8 cellular contexts compared by ENCODE assay signal in the genomic region with DNA sequence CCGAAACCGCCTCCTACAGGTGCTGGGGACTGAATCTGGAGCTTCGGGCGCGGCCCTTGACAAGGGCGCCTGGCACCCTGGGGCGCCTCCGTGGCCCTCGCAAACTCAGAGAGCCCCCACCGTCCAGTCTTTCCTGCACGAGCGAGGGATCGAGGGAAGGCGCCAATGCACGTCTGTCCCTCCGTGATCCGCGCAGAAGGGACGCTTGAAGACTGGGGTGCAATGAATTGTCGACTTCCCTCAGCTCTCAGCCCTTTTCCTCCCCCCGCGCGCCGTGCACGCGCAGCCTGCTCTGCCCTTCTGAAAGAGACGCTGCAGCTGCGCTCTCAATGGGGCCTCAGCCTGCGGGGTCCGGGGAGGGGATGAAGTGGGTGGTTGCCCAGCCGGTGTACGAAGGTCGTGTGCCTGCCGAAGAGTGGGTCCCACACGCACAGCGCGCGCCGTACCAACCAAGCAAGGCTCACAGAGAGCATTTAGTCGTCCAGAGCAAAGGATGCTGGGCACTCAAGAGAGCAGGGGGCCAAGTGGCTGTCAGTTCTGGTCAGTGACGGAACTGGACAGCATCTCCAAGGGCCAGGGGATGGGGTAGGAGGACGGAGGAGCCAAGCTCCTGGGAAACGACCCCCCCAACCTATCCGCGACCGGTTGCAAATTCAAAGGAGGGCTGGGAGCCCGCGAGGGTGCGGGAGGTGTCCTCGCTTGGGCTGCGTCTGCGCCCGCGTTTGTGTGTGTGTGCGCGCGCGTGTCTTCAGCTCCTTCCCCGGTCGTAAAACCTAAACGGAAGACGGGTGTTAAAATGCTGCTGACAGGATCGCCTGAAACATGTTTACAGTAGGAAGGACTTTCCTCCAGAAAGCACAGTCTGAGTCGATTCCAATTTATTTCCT. TPM values are rescaled to one million over a fixed set of nuclear protein-coding genes. Genes with fewer than 3 reads are reported as not detected.
DNase-seq lines count a peak whose midpoint lies in the region; ATAC-seq and TF ChIP-seq lines count a peak whose summit lies in the region.

No MANE protein-coding gene starts in this region.

- H3K9ac ChIP-seq in muscle layer of colon (ENCODE audit: low read length) = peak overlapping the region; percentile 59

- peak in 1 of 2 donors; percentile 35 for ATAC-seq in CD4-positive, CD25-positive, alpha-beta regulatory T cell (ENCODE audit: low read depth in 2 of 2)
- ATAC-seq in GM19043 (IDR thresholded peaks at IDR 0.05; ENCODE audit: low read depth, unreplicated experiment) (peak; percentile 32), HG03103 (IDR thresholded peaks at IDR 0.05; ENCODE audit: low read depth, unreplicated experiment) (peak; percentile 30), esophagus mucosa (peak; percentile 53)

- no peak overlapping the region for H3K27ac ChIP-seq in CD4-positive, CD25-positive, alpha-beta regulatory T cell (ENCODE audit: insufficient read depth, low read length, poor library complexity, severe bottlenecking)
- H3K27ac ChIP-seq in muscle layer of colon (ENCODE audit: low read depth, low read length) (peak overlapping the region; percentile 65), tibial artery (peak overlapping the region; percentile 72 to 75)

- intact Hi-C loops in tibial artery (cut with DNase I; ENCODE audit: low total_unique reads) = loop anchor here (5.0 kb wide), 1 partner anchor 1026 kb away; no protein-coding TSS in a partner anchor

- no peaks in the 10 kb centered on the region for H3K9me3 ChIP-seq in CD4-positive, CD25-positive, alpha-beta regulatory T cell (ENCODE audit: control insufficient read depth in 2 of 2, low read length in 2 of 2)
- H3K9me3 ChIP-seq in muscle layer of colon (ENCODE audit: low read length) = no peaks in the 10 kb centered on the region
- H3K9me3 ChIP-seq in tibial artery = no peaks in the 10 kb centered on the region

- H3K36me3 ChIP-seq in CD4-positive, CD25-positive, alpha-beta regulatory T cell (ENCODE audit: control insufficient read depth, insufficient read depth, low read length) = no peaks in the 10 kb centered on the region
- H3K36me3 ChIP-seq in muscle layer of colon (ENCODE audit: insufficient read depth, low read length) (no peaks in the 10 kb centered on the region), tibial artery (no peaks in the 10 kb centered on the region)

- H3K27me3 ChIP-seq in CD4-positive, CD25-positive, alpha-beta regulatory T cell (ENCODE audit: control insufficient read depth, insufficient read depth, low read length) = peaks cover 20% of the 10 kb centered on the region
- H3K27me3 ChIP-seq in muscle layer of colon (ENCODE audit: control insufficient read depth in 1 of 2, insufficient read depth in 2 of 2, low read length in 2 of 2) (no peaks in the 10 kb centered on the region), tibial artery (no peaks in the 10 kb centered on the region)

- peaks cover 48% of the 10 kb centered on the region for H3K27me3 Mint-ChIP-seq in CD4-positive, CD25-positive, alpha-beta regulatory T cell

- no peaks in the 10 kb centered on the region for H3K36me3 Mint-ChIP-seq in CD4-positive, CD25-positive, alpha-beta regulatory T cell

- peak overlapping the region in 2 of 3 donors; percentile 31 to 69 for H3K27ac Mint-ChIP-seq in CD4-positive, CD25-positive, alpha-beta regulatory T cell

- peak overlapping the region; percentile 89 for H3K4me3 ChIP-seq in CD4-positive, CD25-positive, alpha-beta regulatory T cell (ENCODE audit: low read depth, low read length)
- H3K4me3 ChIP-seq in muscle layer of colon (ENCODE audit: low read depth in 1 of 2, low read length in 2 of 2) = peak overlapping the region; percentile 79 to 97
- peak overlapping the region; percentile 60 to 84 for H3K4me3 ChIP-seq in tibial artery

- peak overlapping the region; percentile 92 to 96 (median 94) for H3K4me3 Mint-ChIP-seq in CD4-positive, CD25-positive, alpha-beta regulatory T cell

- peaks cover 27% of the 10 kb centered on the region for H3K4me1 ChIP-seq in CD4-positive, CD25-positive, alpha-beta regulatory T cell (ENCODE audit: control insufficient read depth, insufficient read depth, low read length, poor library complexity, severe bottlenecking)
- peaks cover 10% of the 10 kb centered on the region for H3K4me1 ChIP-seq in muscle layer of colon (ENCODE audit: insufficient read depth, low read length)
- peaks cover 4 to 14% (median 10%) of the 10 kb centered on the region in 4 donors for H3K4me1 ChIP-seq in tibial artery

- TF ChIP-seq CTCF in tibial artery (IDR thresholded peaks at IDR 0.05) = no peak

- peaks cover 0 to 4% (median under 1%) of the 10 kb centered on the region in 7 donors for H3K9me3 Mint-ChIP-seq in CD4-positive, CD25-positive, alpha-beta regulatory T cell

- DNase-seq in CD4-positive, CD25-positive, alpha-beta regulatory T cell = peak in 2 of 3 donors; percentile 34 to 74
- DNase-seq in NCI-H345 treated with DMSO at 0.1 percent for 48 hours (lab: John Stamatoyannopoulos, UW; ENCODE audit: unreplicated experiment) (peak; percentile 68), tibial artery (peak; percentile 45 to 76)
- DNase-seq in activated CD8-positive, alpha-beta memory T cell treated with anti-CD3 and anti-CD28 coated beads for 24 hours = peak; percentile 77

- H3K4me1 Mint-ChIP-seq in CD4-positive, CD25-positive, alpha-beta regulatory T cell = peaks cover 0 to 17% (median 4%) of the 10 kb centered on the region in 4 donors

RNA-seq across cellular contexts. Expression of gene SOX4, which starts 5.4 kb away (rescaled TPM):
- total RNA-seq in CD4-positive, CD25-positive, alpha-beta regulatory T cell = 7.6 TPM
- under 1 TPM; 0.30 to 0.59 (median 0.45) TPM for polyA plus RNA-seq in CD4-positive, CD25-positive, alpha-beta regulatory T cell
- total RNA-seq in esophagus mucosa = 10.5 TPM
